ENCODE assay signal across 22 cellular contexts in the genomic region with DNA sequence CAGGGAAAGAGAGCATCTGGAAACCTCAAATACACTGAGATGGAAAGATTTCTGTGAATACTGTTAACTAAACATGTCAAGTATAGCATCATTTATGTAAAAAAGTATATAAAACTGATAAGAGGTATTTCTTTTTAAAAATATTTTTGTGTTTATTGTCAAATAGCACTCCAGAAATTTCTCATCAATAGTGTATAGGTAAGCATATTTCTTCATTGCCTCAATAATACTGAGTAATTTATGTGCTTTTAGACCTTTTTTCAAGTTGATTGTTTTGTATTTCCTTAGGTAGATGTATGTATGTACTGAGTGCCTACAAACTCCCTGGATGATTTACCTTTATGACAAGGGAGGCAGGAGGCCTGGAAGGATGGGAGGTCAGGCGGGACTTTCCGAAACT.
"Had no signal": no experiment of that assay in that cellular context is flagged by ENCODE, and none has a peak within 500 bp of the region (broad histone marks: within the 10 kb centered on the region; RNA-seq: fewer than 3 reads in every experiment).

No MANE protein-coding gene starts in this region.

- H3K4me1 ChIP-seq: foreskin keratinocyte, gastroesophageal sphincter, heart right ventricle, left lung, lower lobe of right lung had no signal

- DNase-seq: dermis blood vessel endothelial cell; dorsolateral prefrontal cortex; effector CD4-positive, alpha-beta T cell; effector memory CD4-positive, alpha-beta T cell; foreskin keratinocyte; heart right ventricle; hippocampal formation; left cardiac atrium; left lung; left ventricle myocardium superior; lower lobe of right lung; mesenchymal stem cell; mucosa of descending colon; naive B cell had no signal

- H3K9me3 Mint-ChIP-seq: mesothelial cell of epicardium, naive B cell had no signal

- FAIRE-seq: colon, endothelial cell of umbilical vein, islet of Langerhans, keratinocyte had no signal

- H3K36me3 ChIP-seq: heart right ventricle, left lung, lower lobe of right lung had no signal

- H3K36me3 Mint-ChIP-seq: naive B cell had no signal

- H3K9me3 ChIP-seq: esophagus muscularis mucosa, gastroesophageal sphincter, heart right ventricle, left lung, lower lobe of right lung, mucosa of descending colon had no signal

- H3K27me3 ChIP-seq: dorsolateral prefrontal cortex, esophagus muscularis mucosa, foreskin keratinocyte, gastroesophageal sphincter had no signal

- ATAC-seq: foreskin keratinocyte, gastroesophageal sphincter, heart right ventricle, left cardiac atrium, left lung, left ventricle myocardium superior, lower lobe of right lung, mucosa of descending colon had no signal

- H3K4me3 Mint-ChIP-seq: mesothelial cell of epicardium, naive B cell had no signal

- H3K27ac Mint-ChIP-seq: mesothelial cell of epicardium, naive B cell had no signal

- H3K27ac ChIP-seq: coronary artery, dorsolateral prefrontal cortex, esophagus muscularis mucosa, foreskin keratinocyte, gastroesophageal sphincter, heart right ventricle, left lung, lower lobe of right lung had no signal

- H3K4me3 ChIP-seq: coronary artery, dorsolateral prefrontal cortex, esophagus muscularis mucosa, gastroesophageal sphincter, heart right ventricle, left lung, lower lobe of right lung, mucosa of descending colon had no signal
